ENCODE assay signal across 8 cellular contexts in the genomic region with DNA sequence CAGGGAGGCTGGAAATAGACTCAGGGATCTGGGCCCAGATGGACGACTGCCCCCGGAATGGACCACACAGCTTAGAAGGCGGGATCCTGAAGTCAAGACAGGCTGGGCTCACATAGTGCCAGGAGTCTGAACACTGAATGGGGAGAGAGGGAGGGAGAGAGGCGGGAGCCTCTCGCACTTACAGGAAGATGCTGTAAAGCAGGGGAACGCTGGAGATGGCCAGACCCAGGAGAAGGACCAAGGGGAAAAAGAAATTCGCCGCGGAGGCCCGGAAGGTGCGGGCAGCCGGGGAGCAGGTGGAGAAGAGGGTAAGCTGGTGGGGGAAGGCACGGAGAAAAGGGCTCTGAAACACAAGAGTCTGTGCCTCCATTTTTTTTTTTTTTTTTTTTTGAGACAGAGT. TPM values are rescaled to one million over a fixed set of nuclear protein-coding genes. Genes with fewer than 3 reads are reported as not detected.
DNase-seq lines count a peak whose midpoint lies in the region; ATAC-seq, FAIRE-seq and TF ChIP-seq lines count a peak whose summit lies in the region.

No MANE protein-coding gene starts in this region.

- H3K9me2 ChIP-seq in HCT116 (ENCODE audit: insufficient read depth), result no peaks in the 10 kb centered on the region

- TF ChIP-seq CTCF in BE2C (IDR thresholded peaks at IDR 0.05; ENCODE audit: low read depth, low read length), result no peak
- TF ChIP-seq CTCF in HCT116 (IDR thresholded peaks at IDR 0.05 in 2 of 3, conservative IDR thresholded peaks at IDR 0.05 in 1 of 3; ENCODE audit: borderline replicate concordance in 1 of 3, insufficient read depth in 1 of 3, low read depth in 2 of 3, low read length in 2 of 3), result no peak
- TF ChIP-seq CTCF in mesothelial cell of epicardium (IDR thresholded peaks at IDR 0.05; ENCODE audit: unreplicated experiment), result no peak

- H3K36me3 Mint-ChIP-seq in activated naive CD8-positive, alpha-beta T cell treated with anti-CD3 and anti-CD28 coated beads, Interleukin-2, amount 50 U/mL, for 24 hours (ENCODE audit: low read depth), result peaks cover 10% of the 10 kb centered on the region
- peaks cover 6% of the 10 kb centered on the region for H3K36me3 Mint-ChIP-seq in mesothelial cell of epicardium

- DNase-seq in BE2C (no peak), HCT116 (ENCODE audit: low read depth, low spot score) (no peak), mesothelial cell of epicardium (ENCODE audit: low spot score in 2 of 2, unreplicated experiment in 2 of 2) (no peak), AG08395 (ENCODE audit: low spot score) (no peak), urothelium cell line (ENCODE audit: low spot score) (no peak)
- DNase-seq in activated naive CD8-positive, alpha-beta T cell treated with anti-CD3 and anti-CD28 coated beads, Interleukin-2, amount 50 U/mL, for 24 hours, result no peak

- peak overlapping the region; percentile 90 for H3K27ac Mint-ChIP-seq in activated naive CD8-positive, alpha-beta T cell treated with anti-CD3 and anti-CD28 coated beads, Interleukin-2, amount 50 U/mL, for 24 hours
- H3K27ac Mint-ChIP-seq in mesothelial cell of epicardium, result peak overlapping the region; percentile 99

- POLR2A ChIA-PET in HCT116 (lab: Charles Lee), result interaction anchor here (0.7 to 1.2 kb wide), 2 partner anchors 40 to 334 kb away, joined by 3 read pairs; partner anchors contain the start of gene RPS9

- no peak for ATAC-seq in HCT116
- no peak for ATAC-seq in activated naive CD8-positive, alpha-beta T cell treated with anti-CD3 and anti-CD28 coated beads, Interleukin-2, amount 50 U/mL, for 24 hours
- no peak for ATAC-seq in HG02852 (IDR thresholded peaks at IDR 0.05; ENCODE audit: unreplicated experiment)
- ATAC-seq in GM18505 (IDR thresholded peaks at IDR 0.05; ENCODE audit: unreplicated experiment), result no peak

- CTCF ChIA-PET in HCT116 (lab: Charles Lee), result no interaction called here

- H3K27ac ChIP-seq in HCT116 (ENCODE audit: low read depth, low read length), result peak overlapping the region; percentile 69

- H3K9me3 ChIP-seq in BE2C, result no peaks in the 10 kb centered on the region
- H3K9me3 ChIP-seq in HCT116 (ENCODE audit: control insufficient read depth in 1 of 2, insufficient read depth in 1 of 2, low read depth in 1 of 2, low read length in 2 of 2), result no peaks in the 10 kb centered on the region

- no peak for FAIRE-seq in urothelium cell line (lab: Jason Lieb, UNC)

- peaks cover 8% of the 10 kb centered on the region for H3K79me2 ChIP-seq in HCT116 (ENCODE audit: insufficient read depth, low read length)

- H2AFZ ChIP-seq in HCT116 (ENCODE audit: low read depth, low read length, poor library complexity, severe bottlenecking), result no peak overlapping the region

- H3K4me1 ChIP-seq in BE2C (no peaks in the 10 kb centered on the region), HCT116 (ENCODE audit: control insufficient read depth in 1 of 2, insufficient read depth in 2 of 2, low read length in 2 of 2) (peaks cover 26 to 50% of the 10 kb centered on the region in 2 experiments)

- peaks cover 11% of the 10 kb centered on the region for H3K27me3 Mint-ChIP-seq in activated naive CD8-positive, alpha-beta T cell treated with anti-CD3 and anti-CD28 coated beads, Interleukin-2, amount 50 U/mL, for 24 hours
- H3K27me3 Mint-ChIP-seq in mesothelial cell of epicardium (ENCODE audit: low read depth), result peaks cover 9% of the 10 kb centered on the region

- no peaks in the 10 kb centered on the region for H4K20me1 ChIP-seq in HCT116 (ENCODE audit: insufficient read depth)

- no peak for TF ChIP-seq POLR2A in HCT116 (IDR thresholded peaks at IDR 0.05; ENCODE audit: borderline replicate concordance, extremely low read depth, insufficient read depth, insufficient read length)
- no peak for TF ChIP-seq POLR2A in GM18505 (IDR thresholded peaks at IDR 0.05; ENCODE audit: borderline replicate concordance, extremely low read depth, insufficient read depth, insufficient read length)

- RAD21 ChIA-PET in HCT116 (lab: Charles Lee; ENCODE audit: low non-redundant PET in 1 of 2, low total read pairs in 2 of 2, uncharacterized antibody in 2 of 2, unreplicated experiment in 2 of 2), result no interaction called here

- peak overlapping the region; percentile 91 for H3K9ac ChIP-seq in HCT116 (ENCODE audit: low read length)

- H3K4me3 ChIP-seq in BE2C (ENCODE audit: low read depth, low read length) (peak overlapping the region; percentile 86), HCT116 (replicated peaks in 1 of 2; ENCODE audit: low read depth in 1 of 2, low read length in 2 of 2) (peak overlapping the region; percentile 82 to 84)

- no peaks in the 10 kb centered on the region for H3K9me3 Mint-ChIP-seq in activated naive CD8-positive, alpha-beta T cell treated with anti-CD3 and anti-CD28 coated beads, Interleukin-2, amount 50 U/mL, for 24 hours
- no peaks in the 10 kb centered on the region for H3K9me3 Mint-ChIP-seq in mesothelial cell of epicardium

- H3K4me2 ChIP-seq in HCT116 (ENCODE audit: low read length), result peak overlapping the region; percentile 96

- intact Hi-C loops in HCT116 (cut with micrococcal nuclease), result no loop called here

- no peak for TF ChIP-seq RAD21 in HCT116 (IDR thresholded peaks at IDR 0.05; ENCODE audit: low read depth)

- no TSS peak for BruUV-seq in HCT116 (replicated peaks; lab: Mats Ljungman, UMichigan)

- peak overlapping the region; percentile 87 for H3K4me3 Mint-ChIP-seq in activated naive CD8-positive, alpha-beta T cell treated with anti-CD3 and anti-CD28 coated beads, Interleukin-2, amount 50 U/mL, for 24 hours
- H3K4me3 Mint-ChIP-seq in mesothelial cell of epicardium, result peak overlapping the region; percentile 99

- H3K27me3 ChIP-seq in BE2C, result no peaks in the 10 kb centered on the region
- H3K27me3 ChIP-seq in HCT116 (ENCODE audit: insufficient read depth, low read length), result no peaks in the 10 kb centered on the region

- H3K4me1 Mint-ChIP-seq in activated naive CD8-positive, alpha-beta T cell treated with anti-CD3 and anti-CD28 coated beads, Interleukin-2, amount 50 U/mL, for 24 hours, result peaks cover 51% of the 10 kb centered on the region
- peaks cover 37% of the 10 kb centered on the region for H3K4me1 Mint-ChIP-seq in mesothelial cell of epicardium

- H3K36me3 ChIP-seq in BE2C, result peaks cover 22% of the 10 kb centered on the region
- H3K36me3 ChIP-seq in HCT116 (ENCODE audit: control insufficient read depth in 1 of 2, insufficient read depth in 2 of 2, low read length in 2 of 2), result peaks cover 11 to 13% of the 10 kb centered on the region in 2 experiments; a peak in 3 of 4 replicates

TF ChIP-seq in HCT116, 20 proteins besides CTCF, POLR2A, EP300 and RAD21:
- TF ChIP-seq POLR2AphosphoS5 (IDR thresholded peaks at IDR 0.05; ENCODE audit: low read depth, low read length), result no peak

RNA-seq across cellular contexts. Expression of gene LENG1, which starts 1.4 kb away (rescaled TPM):
- 56.4 TPM for polyA plus RNA-seq in BE2C (2012; ENCODE audit: insufficient read depth, insufficient read length, low read depth)
- 7.6 TPM for total RNA-seq in HCT116 (2021; ENCODE audit: unreplicated experiment)
- polyA plus RNA-seq in HCT116 (2012), result 6.8 and 8.0 TPM in 2 replicates
- total RNA-seq in mesothelial cell of epicardium, result 5.7 to 6.4 TPM (median 5.8 TPM) in 3 replicates

RNA-seq across cellular contexts. Expression of gene TMC4, which starts 12.0 kb away (rescaled TPM):
- polyA plus RNA-seq in BE2C (2012; ENCODE audit: insufficient read depth, insufficient read length, low read depth), result not detected
- total RNA-seq in HCT116 (2021; ENCODE audit: unreplicated experiment) (60.3 TPM), mesothelial cell of epicardium (57.6 to 69.5 TPM (median 63.5 TPM) in 3 replicates)
- 72.2 and 90.5 TPM in 2 replicates for polyA plus RNA-seq in HCT116 (2012)

RNA-seq across cellular contexts. Expression of gene CNOT3, which starts 23.4 kb away (rescaled TPM):
- polyA plus RNA-seq in BE2C (2012; ENCODE audit: insufficient read depth, insufficient read length, low read depth), result 70.5 TPM
- total RNA-seq in HCT116 (2021; ENCODE audit: unreplicated experiment) (76.7 TPM), mesothelial cell of epicardium (63.3 to 70.6 TPM (median 67.6 TPM) in 3 replicates)
- polyA plus RNA-seq in HCT116 (2012), result 84.0 and 93.2 TPM in 2 replicates

RNA-seq across cellular contexts. Expression of gene MBOAT7, which starts 28.4 kb away (rescaled TPM):
- polyA plus RNA-seq in BE2C (2012; ENCODE audit: insufficient read depth, insufficient read length, low read depth), result 14.1 TPM
- 113 TPM for total RNA-seq in HCT116 (2021; ENCODE audit: unreplicated experiment)
- 80.1 and 82.8 TPM in 2 replicates for polyA plus RNA-seq in HCT116 (2012)
- total RNA-seq in mesothelial cell of epicardium, result 102 to 113 TPM (median 110 TPM) in 3 replicates

RNA-seq across cellular contexts. Expression of gene TSEN34, which starts 30.2 kb away (rescaled TPM):
- polyA plus RNA-seq in BE2C (2012; ENCODE audit: insufficient read depth, insufficient read length, low read depth), result 27.7 TPM
- total RNA-seq in HCT116 (2021; ENCODE audit: unreplicated experiment) (99.9 TPM), mesothelial cell of epicardium (43.9 to 50.1 TPM (median 47.5 TPM) in 3 replicates)
- polyA plus RNA-seq in HCT116 (2012), result 72.0 and 86.5 TPM in 2 replicates
